ENCODE assay signal across 12 cellular contexts in the genomic region with DNA sequence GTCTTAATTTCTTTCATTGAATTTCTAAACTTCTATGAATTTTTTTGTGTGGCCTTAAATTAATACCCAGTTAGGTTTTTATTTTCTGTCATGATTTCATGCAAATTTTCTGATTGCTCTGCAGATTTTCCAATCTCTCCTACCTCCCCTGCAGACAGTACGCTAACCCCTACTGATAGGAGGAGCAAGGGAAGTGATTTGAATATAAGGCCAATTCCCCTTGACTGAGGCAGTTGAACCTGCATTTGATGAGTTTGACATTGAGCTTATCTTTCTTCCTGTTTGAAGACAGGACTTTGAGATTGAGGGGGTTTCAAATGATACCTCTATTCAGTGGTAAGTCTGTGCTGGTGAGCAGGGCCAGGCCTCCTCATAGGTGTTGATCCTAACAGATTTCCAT. TPM values are rescaled to one million over a fixed set of nuclear protein-coding genes. Genes with fewer than 3 reads are reported as not detected.
"Had no signal": no experiment of that assay in that cellular context is flagged by ENCODE, and none has a peak within 500 bp of the region (broad histone marks: within the 10 kb centered on the region; RNA-seq: fewer than 3 reads in every experiment).

No MANE protein-coding gene starts in this region.

- H3K36me3 ChIP-seq: brain microvascular endothelial cell, SJCRH30 had no signal

- H3K27me3 ChIP-seq: brain microvascular endothelial cell, SJCRH30 had no signal

- H3K36me3 Mint-ChIP-seq: activated CD4-positive, alpha-beta memory T cell treated with anti-CD3 and anti-CD28 coated beads for 36 hours; activated naive CD4-positive, alpha-beta T cell treated with anti-CD3 and anti-CD28 coated beads, Interleukin-2, amount 50 U/mL, for 72 hours had no signal

- H3K4me3 ChIP-seq: SJCRH30, SK-N-MC had no signal

- H3K4me3 Mint-ChIP-seq: activated B cell treated with CpG ODN at 0.5 μM for 24 hours; activated CD4-positive, alpha-beta memory T cell treated with anti-CD3 and anti-CD28 coated beads for 36 hours; activated naive CD4-positive, alpha-beta T cell treated with anti-CD3 and anti-CD28 coated beads for 36 hours; activated T-cell treated with anti-CD3 and anti-CD28 coated beads, Interleukin-2, amount 50 U/mL, for 4 hours; activated T-helper 1 cell treated with anti-CD3 and anti-CD28 coated beads, Interleukin-12 subunit alpha, Interleukin-12 subunit beta, Interleukin-2, Interleukin-4 antibody, amounts not matched to agents 30 ng/mL and 10 ng/mL and 1 ng/mL, durations not matched to agents 14 hours and 24 hours and 36 hours had no signal

- H3K27ac Mint-ChIP-seq: activated B cell treated with CpG ODN at 0.5 μM for 24 hours; activated CD4-positive, alpha-beta memory T cell treated with anti-CD3 and anti-CD28 coated beads for 36 hours; activated naive CD4-positive, alpha-beta T cell treated with anti-CD3 and anti-CD28 coated beads for 36 hours; activated T-helper 1 cell treated with anti-CD3 and anti-CD28 coated beads, Interleukin-12 subunit alpha, Interleukin-12 subunit beta, Interleukin-2, Interleukin-4 antibody, amounts not matched to agents 30 ng/mL and 10 ng/mL and 1 ng/mL, durations not matched to agents 14 hours and 24 hours and 36 hours had no signal

- H3K27ac ChIP-seq: brain microvascular endothelial cell, SJCRH30, SK-N-MC had no signal

- H3K9me3 ChIP-seq: SJCRH30 had no signal

- H3K4me1 ChIP-seq: SJCRH30 had no signal

- H3K9me3 Mint-ChIP-seq: activated B cell treated with CpG ODN at 0.5 μM for 24 hours; activated CD4-positive, alpha-beta memory T cell treated with anti-CD3 and anti-CD28 coated beads for 36 hours; activated naive CD4-positive, alpha-beta T cell treated with anti-CD3 and anti-CD28 coated beads for 36 hours; activated naive CD4-positive, alpha-beta T cell treated with anti-CD3 and anti-CD28 coated beads, Interleukin-2, amount 50 U/mL, for 72 hours; activated T-cell treated with anti-CD3 and anti-CD28 coated beads, Interleukin-2, amount 50 U/mL, for 4 hours; activated T-helper 1 cell treated with anti-CD3 and anti-CD28 coated beads, Interleukin-12 subunit alpha, Interleukin-12 subunit beta, Interleukin-2, Interleukin-4 antibody, amounts not matched to agents 30 ng/mL and 10 ng/mL and 1 ng/mL, durations not matched to agents 14 hours and 24 hours and 36 hours had no signal

RNA-seq across cellular contexts. Expression of a gene that starts 24.3 kb away (rescaled TPM):
- total RNA-seq: activated CD4-positive, alpha-beta memory T cell treated with anti-CD3 and anti-CD28 coated beads for 36 hours; activated naive CD4-positive, alpha-beta T cell treated with anti-CD3 and anti-CD28 coated beads, Interleukin-2, amount 50 U/mL, for 72 hours; activated T-helper 1 cell treated with anti-CD3 and anti-CD28 coated beads, Interleukin-12 subunit alpha, Interleukin-12 subunit beta, Interleukin-2, Interleukin-4 antibody, amounts not matched to agents 30 ng/mL and 10 ng/mL and 1 ng/mL, durations not matched to agents 14 hours and 24 hours and 36 hours; aorta; SJCRH30; T-helper 1 cell treated with Interleukin-12 subunit alpha and Interleukin-12 subunit beta and Interleukin-4 antibody, amounts not matched to agents 30 ng/mL and 1 ng/mL, for 36 hours; T-helper 2 cell treated with Interferon-gamma antibody and Interleukin-4, amounts not matched to agents 100 ng/mL and 5 ng/mL, for 36 hours had no signal
